Comparison of ENCODE assay signal across 8 cellular contexts in the genomic region with DNA sequence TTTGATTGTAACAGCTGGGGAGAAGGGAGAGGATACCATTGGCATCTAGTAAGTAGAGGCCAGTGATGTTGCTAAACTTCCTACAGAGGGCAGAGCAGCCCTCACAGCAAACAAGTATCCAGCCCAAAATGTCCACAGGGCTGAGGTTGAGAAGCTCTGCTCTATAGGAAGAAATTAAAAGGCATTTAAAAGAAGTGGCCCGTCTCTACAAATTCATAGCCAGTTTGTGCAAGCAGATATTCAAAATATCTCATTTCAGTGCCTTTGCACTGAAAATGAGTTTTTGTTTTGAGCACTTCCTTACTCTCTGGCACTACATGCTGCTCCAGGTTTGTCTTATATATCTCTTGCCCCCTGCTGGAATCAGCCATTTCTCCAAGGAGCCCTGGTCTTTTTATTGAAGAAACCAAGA.
DNase-seq lines count a peak whose midpoint lies in the region; ATAC-seq, FAIRE-seq and TF ChIP-seq lines count a peak whose summit lies in the region.

No MANE protein-coding gene starts in this region.

- no peak for ATAC-seq in HG02759 (IDR thresholded peaks at IDR 0.05; ENCODE audit: unreplicated experiment)

- H3K36me3 ChIP-seq in MG63, result 0 out of 2 replicates have a peak, but pooled peaks cover 3% of the 10 kb centered on the region
- no peaks in the 10 kb centered on the region for H3K36me3 ChIP-seq in WERI-Rb-1

- H3K9me3 ChIP-seq in MG63 (no peaks in the 10 kb centered on the region), WERI-Rb-1 (ENCODE audit: severe bottlenecking) (no peaks in the 10 kb centered on the region)

- TF ChIP-seq CTCF in GM12875 (IDR thresholded peaks at IDR 0.05; ENCODE audit: borderline replicate concordance, insufficient read depth, low read depth, low read length) (peak; percentile 44), WERI-Rb-1 (IDR thresholded peaks at IDR 0.05; ENCODE audit: low read depth, low read length) (peak; percentile 57)

- no peak overlapping the region for H3K4me3 Mint-ChIP-seq in activated naive CD8-positive, alpha-beta T cell treated with anti-CD3 and anti-CD28 coated beads for 36 hours

- peaks cover 3% of the 10 kb centered on the region for H3K36me3 Mint-ChIP-seq in activated naive CD8-positive, alpha-beta T cell treated with anti-CD3 and anti-CD28 coated beads for 36 hours

- peak; percentile 55 for FAIRE-seq in urothelium cell line (lab: Jason Lieb, UNC)

- H3K27me3 ChIP-seq in MG63 (no peaks in the 10 kb centered on the region), WERI-Rb-1 (ENCODE audit: insufficient read depth, low read depth, severe bottlenecking) (no peaks in the 10 kb centered on the region)

- DNase-seq in MG63 (peak; percentile 29), WERI-Rb-1 (peak; percentile 20), iPS-NIHi11 (ENCODE audit: low spot score) (peak; percentile 28), urothelium cell line (ENCODE audit: low spot score) (peak; percentile 29)
- DNase-seq in activated T-cell treated with anti-CD3 and anti-CD28 coated beads, Interleukin-2, amount 50 U/mL, for 48 hours, result no peak
- no peak for DNase-seq in activated naive CD8-positive, alpha-beta T cell treated with anti-CD3 and anti-CD28 coated beads for 36 hours

- H3K9me3 Mint-ChIP-seq in activated naive CD8-positive, alpha-beta T cell treated with anti-CD3 and anti-CD28 coated beads for 36 hours, result peaks cover 3% of the 10 kb centered on the region

- no peak overlapping the region for H3K4me3 ChIP-seq in GM12875 (ENCODE audit: low read depth, low read length)
- no peak overlapping the region for H3K4me3 ChIP-seq in MG63
- H3K4me3 ChIP-seq in WERI-Rb-1 (ENCODE audit: low read depth, low read length), result no peak overlapping the region

- H3K27ac Mint-ChIP-seq in activated naive CD8-positive, alpha-beta T cell treated with anti-CD3 and anti-CD28 coated beads for 36 hours, result no peak overlapping the region

- H3K4me1 Mint-ChIP-seq in activated naive CD8-positive, alpha-beta T cell treated with anti-CD3 and anti-CD28 coated beads for 36 hours, result no peaks in the 10 kb centered on the region

- no peaks in the 10 kb centered on the region for H3K27me3 Mint-ChIP-seq in activated naive CD8-positive, alpha-beta T cell treated with anti-CD3 and anti-CD28 coated beads for 36 hours

- H3K27ac ChIP-seq in WERI-Rb-1, result no peak overlapping the region

Comparison
In these comparisons a context has a peak if more than half of its experiments do, and no peak if none do; other contexts are left out.
1. DNase-seq: peak in MG63 (single experiment), WERI-Rb-1 (single experiment), iPS-NIHi11 (single experiment) and urothelium cell line (single experiment); none in activated T-cell treated with anti-CD3 and anti-CD28 coated beads, Interleukin-2, amount 50 U/mL, for 48 hours (0 of 2) and activated naive CD8-positive, alpha-beta T cell treated with anti-CD3 and anti-CD28 coated beads for 36 hours (single experiment).